11 cellular contexts compared by ENCODE assay signal in genomic region chr1:207259391-207259790, GRCh38.
DNase-seq lines count a peak whose midpoint lies in the region; ATAC-seq and TF ChIP-seq lines count a peak whose summit lies in the region.
"Had no signal": no experiment of that assay in that cellular context is flagged by ENCODE, and none has a peak within 500 bp of the region (broad histone marks: within the 10 kb centered on the region; RNA-seq: fewer than 3 reads in every experiment).

No MANE protein-coding gene starts in this region.

- H3K36me3 ChIP-seq in tibial artery: no peaks in the 10 kb centered on the region

- peaks cover 22% of the 10 kb centered on the region for H3K9me3 Mint-ChIP-seq in chondrocyte (ENCODE audit: low read depth)

- ATAC-seq in left colon (peak; percentile 92), HG02973 (IDR thresholded peaks at IDR 0.05; ENCODE audit: unreplicated experiment) (no peak), HG02588 (IDR thresholded peaks at IDR 0.05; ENCODE audit: unreplicated experiment) (no peak)
- ATAC-seq: natural killer cell treated with Interleukin-12 subunit alpha and Interleukin-12 subunit beta and Interleukin-15 and Interleukin-18, amount 100 ng/mL, for 72 hours had no signal

- no peaks in the 10 kb centered on the region for H3K9me3 ChIP-seq in tibial artery

- intact Hi-C loops in left colon (cut with DNase I, micrococcal nuclease): no loop called here
- intact Hi-C loops in tibial artery (cut with DNase I; ENCODE audit: low total_unique reads): no loop called here

- H3K4me3 ChIP-seq in AG10803 (ENCODE audit: low read length): no peak overlapping the region
- H3K4me3 ChIP-seq in tibial artery: no peak overlapping the region

- no peak overlapping the region for H3K27ac Mint-ChIP-seq in chondrocyte (ENCODE audit: unreplicated experiment)
- H3K27ac Mint-ChIP-seq: natural killer cell treated with Interleukin-12 subunit alpha and Interleukin-12 subunit beta and Interleukin-15 and Interleukin-18, amount 100 ng/mL, for 72 hours had no signal

- H3K27me3 ChIP-seq in tibial artery: no peaks in the 10 kb centered on the region

- H3K4me1 ChIP-seq in tibial artery: no peaks in the 10 kb centered on the region

- H3K4me1 Mint-ChIP-seq in chondrocyte (ENCODE audit: low read depth): no peaks in the 10 kb centered on the region

- H3K36me3 Mint-ChIP-seq in chondrocyte (ENCODE audit: low read depth): no peaks in the 10 kb centered on the region

- TF ChIP-seq CTCF in AG10803 (conservative IDR thresholded peaks at IDR 0.05; ENCODE audit: low read length) (peak; percentile 74), chondrocyte (IDR thresholded peaks at IDR 0.05) (peak; percentile 29), tibial artery (IDR thresholded peaks at IDR 0.05) (peak in 1 of 2 experiments; percentile 7)

- DNase-seq in AG10803 (ENCODE audit: low read depth) (peak; percentile 48), HT1080 (ENCODE audit: low read depth) (peak; percentile 38), chondrocyte (ENCODE audit: low spot score) (no peak), left colon (no peak), tibial artery (no peak), NCI-H187 treated with DMSO at 0.1 percent for 48 hours (lab: John Stamatoyannopoulos, UW) (no peak)
- DNase-seq: NCI-H774 had no signal

- H3K27ac ChIP-seq in tibial artery: no peak overlapping the region
- H3K27ac ChIP-seq: HL-60 had no signal

- no peaks in the 10 kb centered on the region for H3K27me3 Mint-ChIP-seq in chondrocyte (ENCODE audit: low read depth)

- no peak overlapping the region for H3K4me3 Mint-ChIP-seq in chondrocyte (ENCODE audit: unreplicated experiment)
- H3K4me3 Mint-ChIP-seq: natural killer cell treated with Interleukin-12 subunit alpha and Interleukin-12 subunit beta and Interleukin-15 and Interleukin-18, amount 100 ng/mL, for 72 hours had no signal

Comparison
In these comparisons a context has a peak if more than half of its experiments do, and no peak if none do; other contexts are left out.
1. DNase-seq: peak in AG10803 (single experiment) and HT1080 (single experiment); none in chondrocyte (single experiment), left colon (0 of 2), tibial artery (0 of 2) and NCI-H187 treated with DMSO at 0.1 percent for 48 hours (single experiment).